ENCODE assay signal across 1 cellular context in the genomic region with DNA sequence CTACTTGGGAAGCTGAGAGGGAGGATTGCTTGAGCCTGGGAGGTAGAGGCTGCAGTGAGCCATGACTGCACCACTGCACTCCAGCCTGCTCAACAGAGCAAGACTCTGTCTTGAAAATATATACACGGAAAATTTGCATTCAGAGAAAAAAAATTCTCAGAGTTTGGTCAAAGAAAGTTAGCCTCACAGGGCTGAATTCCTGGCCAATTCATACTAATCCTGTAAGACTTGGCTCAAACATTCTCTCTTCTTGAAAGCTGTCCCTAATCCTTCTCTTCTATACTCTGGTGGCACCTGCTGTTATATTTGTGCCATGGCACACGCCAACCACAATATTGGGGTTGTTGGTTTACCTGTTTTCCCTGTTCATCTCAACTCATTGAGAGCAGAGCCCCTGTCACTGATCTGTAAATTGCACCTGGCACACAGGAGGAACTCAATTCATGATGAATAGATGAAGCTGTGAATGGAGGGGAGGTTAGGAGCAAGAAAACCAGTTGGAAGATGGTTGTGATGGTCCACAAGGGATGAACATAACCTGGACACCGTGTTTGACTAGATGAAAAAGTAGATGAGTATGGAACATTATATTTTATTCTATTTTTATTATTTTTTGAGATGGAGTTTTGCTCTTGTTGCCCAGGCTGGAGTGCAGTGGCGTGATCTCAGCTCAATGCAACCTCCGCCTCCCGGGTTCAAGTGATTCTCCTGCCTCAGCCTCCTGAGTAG.
TF ChIP-seq lines count a peak whose summit lies in the region.

No MANE protein-coding gene starts in this region.

TF ChIP-seq in HepG2, 621 proteins besides CTCF, POLR2A, EP300 and RAD21 (continued from another document and continues in another):
- TF ChIP-seq, protein P1, sequence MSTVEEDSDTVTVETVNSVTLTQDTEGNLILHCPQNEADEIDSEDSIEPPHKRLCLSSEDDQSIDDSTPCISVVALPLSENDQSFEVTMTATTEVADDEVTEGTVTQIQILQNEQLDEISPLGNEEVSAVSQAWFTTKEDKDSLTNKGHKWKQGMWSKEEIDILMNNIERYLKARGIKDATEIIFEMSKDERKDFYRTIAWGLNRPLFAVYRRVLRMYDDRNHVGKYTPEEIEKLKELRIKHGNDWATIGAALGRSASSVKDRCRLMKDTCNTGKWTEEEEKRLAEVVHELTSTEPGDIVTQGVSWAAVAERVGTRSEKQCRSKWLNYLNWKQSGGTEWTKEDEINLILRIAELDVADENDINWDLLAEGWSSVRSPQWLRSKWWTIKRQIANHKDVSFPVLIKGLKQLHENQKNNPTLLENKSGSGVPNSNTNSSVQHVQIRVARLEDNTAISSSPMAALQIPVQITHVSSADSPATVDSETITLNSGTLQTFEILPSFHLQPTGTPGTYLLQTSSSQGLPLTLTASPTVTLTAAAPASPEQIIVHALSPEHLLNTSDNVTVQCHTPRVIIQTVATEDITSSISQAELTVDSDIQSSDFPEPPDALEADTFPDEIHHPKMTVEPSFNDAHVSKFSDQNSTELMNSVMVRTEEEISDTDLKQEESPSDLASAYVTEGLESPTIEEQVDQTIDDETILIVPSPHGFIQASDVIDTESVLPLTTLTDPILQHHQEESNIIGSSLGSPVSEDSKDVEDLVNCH (CRISPR knock-in tag; IDR thresholded peaks at IDR 0.05) = no peak
- TF ChIP-seq PHF5A (CRISPR knock-in tag; IDR thresholded peaks at IDR 0.05; ENCODE audit: low read depth, unreplicated experiment) (no peak), XRCC5 (optimal IDR thresholded peaks at IDR 0.05; ENCODE audit: low read length) (peak; percentile 44), NR2F6 (IDR thresholded peaks at IDR 0.05) (no peak), NR2F6 (CRISPR knock-in tag; IDR thresholded peaks at IDR 0.05) (no peak), SOX13 (IDR thresholded peaks at IDR 0.05) (no peak), SOX13 (CRISPR knock-in tag; conservative IDR thresholded peaks at IDR 0.05 in 1 of 2, IDR thresholded peaks at IDR 0.05 in 1 of 2) (peak in 1 of 2 experiments; percentile 35; a peak in 1 of 4 replicates), KDM3A (CRISPR knock-in tag; IDR thresholded peaks at IDR 0.05; ENCODE audit: low read depth) (no peak), ZNF747 (CRISPR knock-in tag; IDR thresholded peaks at IDR 0.05; ENCODE audit: borderline replicate concordance) (no peak), ZNF430 (CRISPR knock-in tag; IDR thresholded peaks at IDR 0.05) (no peak), PAWR (CRISPR knock-in tag; IDR thresholded peaks at IDR 0.05; ENCODE audit: borderline replicate concordance) (no peak), CEBPG (CRISPR knock-in tag; IDR thresholded peaks at IDR 0.05) (no peak), CBX5 (CRISPR knock-in tag; IDR thresholded peaks at IDR 0.05; ENCODE audit: borderline replicate concordance) (peak; percentile 80; the same call in 1 of the 2 replicates), TEAD2 (CRISPR knock-in tag; IDR thresholded peaks at IDR 0.05) (no peak), ZNF383 (CRISPR knock-in tag; IDR thresholded peaks at IDR 0.05; ENCODE audit: borderline replicate concordance) (no peak), ZNF136 (CRISPR knock-in tag; IDR thresholded peaks at IDR 0.05; ENCODE audit: low read depth) (no peak), MTF1 (CRISPR knock-in tag; IDR thresholded peaks at IDR 0.05) (no peak), NR2C2 (CRISPR knock-in tag; IDR thresholded peaks at IDR 0.05; ENCODE audit: borderline replicate concordance) (no peak), NFYC (CRISPR knock-in tag; IDR thresholded peaks at IDR 0.05) (no peak; the same call in 1 of the 2 replicates), RELA (CRISPR knock-in tag; IDR thresholded peaks at IDR 0.05) (no peak), KLF12 (CRISPR knock-in tag; IDR thresholded peaks at IDR 0.05; ENCODE audit: borderline replicate concordance) (no peak), KLF6 (CRISPR knock-in tag; IDR thresholded peaks at IDR 0.05) (no peak), PRMT3 (CRISPR knock-in tag; IDR thresholded peaks at IDR 0.05; ENCODE audit: borderline replicate concordance, low read depth) (no peak), SCMH1 (CRISPR knock-in tag; IDR thresholded peaks at IDR 0.05; ENCODE audit: borderline replicate concordance) (no peak)
- TF ChIP-seq, protein P2, sequence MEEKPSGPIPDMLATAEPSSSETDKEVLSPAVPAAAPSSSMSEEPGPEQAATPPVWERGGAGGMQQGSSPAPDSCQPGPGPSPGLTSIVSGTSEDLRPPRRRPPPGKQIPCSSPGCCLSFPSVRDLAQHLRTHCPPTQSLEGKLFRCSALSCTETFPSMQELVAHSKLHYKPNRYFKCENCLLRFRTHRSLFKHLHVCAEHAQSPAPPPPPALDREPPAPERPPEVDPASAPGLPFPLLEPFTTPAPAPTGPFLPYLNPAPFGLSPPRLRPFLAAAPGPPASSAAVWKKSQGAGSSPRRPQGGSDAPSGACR (CRISPR knock-in tag; IDR thresholded peaks at IDR 0.05) = no peak; the same call in 1 of the 2 replicates
- TF ChIP-seq, protein P3, sequence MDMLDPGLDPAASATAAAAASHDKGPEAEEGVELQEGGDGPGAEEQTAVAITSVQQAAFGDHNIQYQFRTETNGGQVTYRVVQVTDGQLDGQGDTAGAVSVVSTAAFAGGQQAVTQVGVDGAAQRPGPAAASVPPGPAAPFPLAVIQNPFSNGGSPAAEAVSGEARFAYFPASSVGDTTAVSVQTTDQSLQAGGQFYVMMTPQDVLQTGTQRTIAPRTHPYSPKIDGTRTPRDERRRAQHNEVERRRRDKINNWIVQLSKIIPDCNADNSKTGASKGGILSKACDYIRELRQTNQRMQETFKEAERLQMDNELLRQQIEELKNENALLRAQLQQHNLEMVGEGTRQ (IDR thresholded peaks at IDR 0.05; ENCODE audit: low read depth, low read length) = no peak
- TF ChIP-seq, protein P3 (CRISPR knock-in tag; IDR thresholded peaks at IDR 0.05; ENCODE audit: borderline replicate concordance) = no peak
- TF ChIP-seq, protein P4, sequence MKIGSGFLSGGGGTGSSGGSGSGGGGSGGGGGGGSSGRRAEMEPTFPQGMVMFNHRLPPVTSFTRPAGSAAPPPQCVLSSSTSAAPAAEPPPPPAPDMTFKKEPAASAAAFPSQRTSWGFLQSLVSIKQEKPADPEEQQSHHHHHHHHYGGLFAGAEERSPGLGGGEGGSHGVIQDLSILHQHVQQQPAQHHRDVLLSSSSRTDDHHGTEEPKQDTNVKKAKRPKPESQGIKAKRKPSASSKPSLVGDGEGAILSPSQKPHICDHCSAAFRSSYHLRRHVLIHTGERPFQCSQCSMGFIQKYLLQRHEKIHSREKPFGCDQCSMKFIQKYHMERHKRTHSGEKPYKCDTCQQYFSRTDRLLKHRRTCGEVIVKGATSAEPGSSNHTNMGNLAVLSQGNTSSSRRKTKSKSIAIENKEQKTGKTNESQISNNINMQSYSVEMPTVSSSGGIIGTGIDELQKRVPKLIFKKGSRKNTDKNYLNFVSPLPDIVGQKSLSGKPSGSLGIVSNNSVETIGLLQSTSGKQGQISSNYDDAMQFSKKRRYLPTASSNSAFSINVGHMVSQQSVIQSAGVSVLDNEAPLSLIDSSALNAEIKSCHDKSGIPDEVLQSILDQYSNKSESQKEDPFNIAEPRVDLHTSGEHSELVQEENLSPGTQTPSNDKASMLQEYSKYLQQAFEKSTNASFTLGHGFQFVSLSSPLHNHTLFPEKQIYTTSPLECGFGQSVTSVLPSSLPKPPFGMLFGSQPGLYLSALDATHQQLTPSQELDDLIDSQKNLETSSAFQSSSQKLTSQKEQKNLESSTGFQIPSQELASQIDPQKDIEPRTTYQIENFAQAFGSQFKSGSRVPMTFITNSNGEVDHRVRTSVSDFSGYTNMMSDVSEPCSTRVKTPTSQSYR (CRISPR knock-in tag; IDR thresholded peaks at IDR 0.05; ENCODE audit: borderline replicate concordance) = no peak
- TF ChIP-seq, protein P5, sequence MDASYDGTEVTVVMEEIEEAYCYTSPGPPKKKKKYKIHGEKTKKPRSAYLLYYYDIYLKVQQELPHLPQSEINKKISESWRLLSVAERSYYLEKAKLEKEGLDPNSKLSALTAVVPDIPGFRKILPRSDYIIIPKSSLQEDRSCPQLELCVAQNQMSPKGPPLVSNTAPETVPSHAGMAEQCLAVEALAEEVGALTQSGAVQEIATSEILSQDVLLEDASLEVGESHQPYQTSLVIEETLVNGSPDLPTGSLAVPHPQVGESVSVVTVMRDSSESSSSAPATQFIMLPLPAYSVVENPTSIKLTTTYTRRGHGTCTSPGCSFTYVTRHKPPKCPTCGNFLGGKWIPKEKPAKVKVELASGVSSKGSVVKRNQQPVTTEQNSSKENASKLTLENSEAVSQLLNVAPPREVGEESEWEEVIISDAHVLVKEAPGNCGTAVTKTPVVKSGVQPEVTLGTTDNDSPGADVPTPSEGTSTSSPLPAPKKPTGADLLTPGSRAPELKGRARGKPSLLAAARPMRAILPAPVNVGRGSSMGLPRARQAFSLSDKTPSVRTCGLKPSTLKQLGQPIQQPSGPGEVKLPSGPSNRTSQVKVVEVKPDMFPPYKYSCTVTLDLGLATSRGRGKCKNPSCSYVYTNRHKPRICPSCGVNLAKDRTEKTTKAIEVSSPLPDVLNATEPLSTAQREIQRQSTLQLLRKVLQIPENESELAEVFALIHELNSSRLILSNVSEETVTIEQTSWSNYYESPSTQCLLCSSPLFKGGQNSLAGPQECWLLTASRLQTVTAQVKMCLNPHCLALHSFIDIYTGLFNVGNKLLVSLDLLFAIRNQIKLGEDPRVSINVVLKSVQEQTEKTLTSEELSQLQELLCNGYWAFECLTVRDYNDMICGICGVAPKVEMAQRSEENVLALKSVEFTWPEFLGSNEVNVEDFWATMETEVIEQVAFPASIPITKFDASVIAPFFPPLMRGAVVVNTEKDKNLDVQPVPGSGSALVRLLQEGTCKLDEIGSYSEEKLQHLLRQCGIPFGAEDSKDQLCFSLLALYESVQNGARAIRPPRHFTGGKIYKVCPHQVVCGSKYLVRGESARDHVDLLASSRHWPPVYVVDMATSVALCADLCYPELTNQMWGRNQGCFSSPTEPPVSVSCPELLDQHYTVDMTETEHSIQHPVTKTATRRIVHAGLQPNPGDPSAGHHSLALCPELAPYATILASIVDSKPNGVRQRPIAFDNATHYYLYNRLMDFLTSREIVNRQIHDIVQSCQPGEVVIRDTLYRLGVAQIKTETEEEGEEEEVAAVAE (CRISPR knock-in tag; IDR thresholded peaks at IDR 0.05; ENCODE audit: borderline replicate concordance) = no peak
- TF ChIP-seq, protein P6, sequence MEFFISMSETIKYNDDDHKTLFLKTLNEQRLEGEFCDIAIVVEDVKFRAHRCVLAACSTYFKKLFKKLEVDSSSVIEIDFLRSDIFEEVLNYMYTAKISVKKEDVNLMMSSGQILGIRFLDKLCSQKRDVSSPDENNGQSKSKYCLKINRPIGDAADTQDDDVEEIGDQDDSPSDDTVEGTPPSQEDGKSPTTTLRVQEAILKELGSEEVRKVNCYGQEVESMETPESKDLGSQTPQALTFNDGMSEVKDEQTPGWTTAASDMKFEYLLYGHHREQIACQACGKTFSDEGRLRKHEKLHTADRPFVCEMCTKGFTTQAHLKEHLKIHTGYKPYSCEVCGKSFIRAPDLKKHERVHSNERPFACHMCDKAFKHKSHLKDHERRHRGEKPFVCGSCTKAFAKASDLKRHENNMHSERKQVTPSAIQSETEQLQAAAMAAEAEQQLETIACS (CRISPR knock-in tag; IDR thresholded peaks at IDR 0.05) = no peak
- TF ChIP-seq, protein P7, sequence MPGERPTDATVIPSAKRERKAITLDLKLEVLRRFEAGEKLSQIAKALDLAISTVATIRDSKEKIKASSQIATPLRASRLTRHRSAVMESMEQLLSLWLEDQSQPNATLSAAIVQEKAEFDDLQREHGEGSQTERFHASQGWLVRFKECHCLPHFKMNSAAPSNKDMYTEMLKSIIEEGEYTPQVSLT (CRISPR knock-in tag; IDR thresholded peaks at IDR 0.05; ENCODE audit: borderline replicate concordance, low read depth) = no peak
- TF ChIP-seq, protein P8, sequence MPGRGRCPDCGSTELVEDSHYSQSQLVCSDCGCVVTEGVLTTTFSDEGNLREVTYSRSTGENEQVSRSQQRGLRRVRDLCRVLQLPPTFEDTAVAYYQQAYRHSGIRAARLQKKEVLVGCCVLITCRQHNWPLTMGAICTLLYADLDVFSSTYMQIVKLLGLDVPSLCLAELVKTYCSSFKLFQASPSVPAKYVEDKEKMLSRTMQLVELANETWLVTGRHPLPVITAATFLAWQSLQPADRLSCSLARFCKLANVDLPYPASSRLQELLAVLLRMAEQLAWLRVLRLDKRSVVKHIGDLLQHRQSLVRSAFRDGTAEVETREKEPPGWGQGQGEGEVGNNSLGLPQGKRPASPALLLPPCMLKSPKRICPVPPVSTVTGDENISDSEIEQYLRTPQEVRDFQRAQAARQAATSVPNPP (CRISPR knock-in tag; IDR thresholded peaks at IDR 0.05) = 0 out of 2 replicates have a peak, but pooled peaks have one; percentile 41
- TF ChIP-seq, protein P9, sequence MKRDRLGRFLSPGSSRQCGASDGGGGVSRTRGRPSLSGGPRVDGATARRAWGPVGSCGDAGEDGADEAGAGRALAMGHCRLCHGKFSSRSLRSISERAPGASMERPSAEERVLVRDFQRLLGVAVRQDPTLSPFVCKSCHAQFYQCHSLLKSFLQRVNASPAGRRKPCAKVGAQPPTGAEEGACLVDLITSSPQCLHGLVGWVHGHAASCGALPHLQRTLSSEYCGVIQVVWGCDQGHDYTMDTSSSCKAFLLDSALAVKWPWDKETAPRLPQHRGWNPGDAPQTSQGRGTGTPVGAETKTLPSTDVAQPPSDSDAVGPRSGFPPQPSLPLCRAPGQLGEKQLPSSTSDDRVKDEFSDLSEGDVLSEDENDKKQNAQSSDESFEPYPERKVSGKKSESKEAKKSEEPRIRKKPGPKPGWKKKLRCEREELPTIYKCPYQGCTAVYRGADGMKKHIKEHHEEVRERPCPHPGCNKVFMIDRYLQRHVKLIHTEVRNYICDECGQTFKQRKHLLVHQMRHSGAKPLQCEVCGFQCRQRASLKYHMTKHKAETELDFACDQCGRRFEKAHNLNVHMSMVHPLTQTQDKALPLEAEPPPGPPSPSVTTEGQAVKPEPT (CRISPR knock-in tag; IDR thresholded peaks at IDR 0.05; ENCODE audit: low read depth) = no peak
- TF ChIP-seq, protein P10, sequence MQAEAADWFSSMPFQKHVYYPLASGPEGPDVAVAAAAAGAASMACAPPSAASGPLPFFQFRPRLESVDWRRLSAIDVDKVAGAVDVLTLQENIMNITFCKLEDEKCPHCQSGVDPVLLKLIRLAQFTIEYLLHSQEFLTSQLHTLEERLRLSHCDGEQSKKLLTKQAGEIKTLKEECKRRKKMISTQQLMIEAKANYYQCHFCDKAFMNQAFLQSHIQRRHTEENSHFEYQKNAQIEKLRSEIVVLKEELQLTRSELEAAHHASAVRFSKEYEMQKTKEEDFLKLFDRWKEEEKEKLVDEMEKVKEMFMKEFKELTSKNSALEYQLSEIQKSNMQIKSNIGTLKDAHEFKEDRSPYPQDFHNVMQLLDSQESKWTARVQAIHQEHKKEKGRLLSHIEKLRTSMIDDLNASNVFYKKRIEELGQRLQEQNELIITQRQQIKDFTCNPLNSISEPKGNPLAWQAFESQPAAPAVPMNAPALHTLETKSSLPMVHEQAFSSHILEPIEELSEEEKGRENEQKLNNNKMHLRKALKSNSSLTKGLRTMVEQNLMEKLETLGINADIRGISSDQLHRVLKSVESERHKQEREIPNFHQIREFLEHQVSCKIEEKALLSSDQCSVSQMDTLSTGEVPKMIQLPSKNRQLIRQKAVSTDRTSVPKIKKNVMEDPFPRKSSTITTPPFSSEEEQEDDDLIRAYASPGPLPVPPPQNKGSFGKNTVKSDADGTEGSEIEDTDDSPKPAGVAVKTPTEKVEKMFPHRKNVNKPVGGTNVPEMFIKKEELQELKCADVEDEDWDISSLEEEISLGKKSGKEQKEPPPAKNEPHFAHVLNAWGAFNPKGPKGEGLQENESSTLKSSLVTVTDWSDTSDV (CRISPR knock-in tag; IDR thresholded peaks at IDR 0.05) = no peak
